15 cellular contexts compared by ENCODE assay signal in genomic region chr6:141165012-141165411, GRCh38.
DNase-seq lines count a peak whose midpoint lies in the region; ATAC-seq, FAIRE-seq and TF ChIP-seq lines count a peak whose summit lies in the region.
"Had no signal": no experiment of that assay in that cellular context is flagged by ENCODE, and none has a peak within 500 bp of the region (broad histone marks: within the 10 kb centered on the region; RNA-seq: fewer than 3 reads in every experiment).

No MANE protein-coding gene starts in this region.

- TF ChIP-seq POLR2A in GM12892 (IDR thresholded peaks at IDR 0.05; ENCODE audit: low read depth, low read length): no peak
- no peak for TF ChIP-seq POLR2A in vagina (IDR thresholded peaks at IDR 0.05)

- H3K4me1 ChIP-seq in right cardiac atrium (ENCODE audit: control insufficient read depth, insufficient read depth, low read length): no peaks in the 10 kb centered on the region
- peaks cover 7% of the 10 kb centered on the region for H3K4me1 ChIP-seq in neuron (ENCODE audit: insufficient read depth, low read length)
- H3K4me1 ChIP-seq in aorta (ENCODE audit: control insufficient read depth in 1 of 2, insufficient read depth in 2 of 2, low read length in 2 of 2): no peaks in the 10 kb centered on the region
- H3K4me1 ChIP-seq in vagina: no peaks in the 10 kb centered on the region
- H3K4me1 ChIP-seq: suprapubic skin had no signal

- H3K27ac ChIP-seq in right cardiac atrium (ENCODE audit: low read length) (peak overlapping the region; percentile 46), aorta (ENCODE audit: low read depth in 1 of 2, low read length in 2 of 2) (no peak overlapping the region), vagina (no peak overlapping the region)
- H3K27ac ChIP-seq: ovary, suprapubic skin had no signal

- H3K36me3 ChIP-seq in neuron (ENCODE audit: insufficient read depth, low read length): no peaks in the 10 kb centered on the region
- H3K36me3 ChIP-seq in aorta (ENCODE audit: control insufficient read depth in 1 of 2, insufficient read depth in 2 of 2, low read length in 1 of 2): no peaks in the 10 kb centered on the region
- H3K36me3 ChIP-seq in vagina: no peaks in the 10 kb centered on the region
- H3K36me3 ChIP-seq: ovary, suprapubic skin had no signal

- no peak for TF ChIP-seq CTCF in vagina (IDR thresholded peaks at IDR 0.05)

- H3K4me3 ChIP-seq in right cardiac atrium (ENCODE audit: low read length) (no peak overlapping the region), neuron (ENCODE audit: low read length) (no peak overlapping the region), aorta (ENCODE audit: low read length in 2 of 2) (no peak overlapping the region), vagina (no peak overlapping the region)
- H3K4me3 ChIP-seq: ovary, suprapubic skin had no signal

- H3K9me3 ChIP-seq in right cardiac atrium (ENCODE audit: control insufficient read depth, low read length): no peaks in the 10 kb centered on the region
- peaks cover 2% of the 10 kb centered on the region for H3K9me3 ChIP-seq in neuron (ENCODE audit: low read length)
- no peaks in the 10 kb centered on the region for H3K9me3 ChIP-seq in aorta (ENCODE audit: control insufficient read depth, low read length)
- H3K9me3 ChIP-seq in vagina: no peaks in the 10 kb centered on the region
- H3K9me3 ChIP-seq: ovary, suprapubic skin had no signal

- H3K27me3 ChIP-seq in right cardiac atrium (ENCODE audit: control insufficient read depth, insufficient read depth): no peaks in the 10 kb centered on the region
- no peaks in the 10 kb centered on the region for H3K27me3 ChIP-seq in neuron (ENCODE audit: insufficient read depth, low read length)
- H3K27me3 ChIP-seq in aorta (ENCODE audit: control insufficient read depth in 1 of 2, insufficient read depth in 2 of 2, low read length in 1 of 2): no peaks in the 10 kb centered on the region
- H3K27me3 ChIP-seq in vagina: no peaks in the 10 kb centered on the region
- H3K27me3 ChIP-seq: ovary, suprapubic skin had no signal

- intact Hi-C loops in right cardiac atrium (cut with DNase I): no loop called here
- intact Hi-C loops in aorta (cut with DNase I): no loop called here
- intact Hi-C loops in vagina (cut with DNase I): no loop called here

- ATAC-seq in right cardiac atrium (peak; percentile 57 to 63), aorta (ENCODE audit: low FRiP score) (no peak), HG02981 (IDR thresholded peaks at IDR 0.05; ENCODE audit: unreplicated experiment) (no peak)
- ATAC-seq: activated CD8-positive, alpha-beta T cell treated with anti-CD3 and anti-CD28 coated beads, Interleukin-2, amount 10 ng/mL, durations not matched to agents 7 days and 5 days had no signal

- DNase-seq in DMS79 treated with DMSO at 0.1 percent for 48 hours (lab: John Stamatoyannopoulos, UW) (peak; percentile 87), RPMI8226 (peak; percentile 25), right cardiac atrium (no peak), aorta (no peak), GM12892 (ENCODE audit: insufficient read length) (no peak), vagina (ENCODE audit: extremely low spot score in 2 of 2) (no peak)
- DNase-seq: activated CD8-positive, alpha-beta T cell treated with anti-CD3 and anti-CD28 coated beads, Interleukin-2, amount 10 ng/mL, durations not matched to agents 7 days and 5 days; central memory CD4-positive, alpha-beta T cell; effector CD4-positive, alpha-beta T cell; head of caudate nucleus; ovary; SHP77 treated with DMSO at 0.1 percent for 48 hours had no signal

- FAIRE-seq in GM12892 (lab: Jason Lieb, UNC): no peak

- peak overlapping the region; percentile 26 for H2AFZ ChIP-seq in neuron (ENCODE audit: low read depth, low read length)

Comparison
In these comparisons a context has a peak if more than half of its experiments do, and no peak if none do; other contexts are left out.
1. DNase-seq: peak in DMS79 treated with DMSO at 0.1 percent for 48 hours (single experiment) and RPMI8226 (single experiment); none in right cardiac atrium (0 of 3), aorta (0 of 2), GM12892 (single experiment) and vagina (0 of 2).
2. ATAC-seq: peak in right cardiac atrium (2 of 2); none in aorta (single experiment) and HG02981 (single experiment).